ENCODE assay signal across 15 cellular contexts in genomic region chr7:47405286-47405904, GRCh38.
DNase-seq lines count a peak whose midpoint lies in the region; ATAC-seq, FAIRE-seq and TF ChIP-seq lines count a peak whose summit lies in the region.
"Had no signal": no experiment of that assay in that cellular context is flagged by ENCODE, and none has a peak within 500 bp of the region (broad histone marks: within the 10 kb centered on the region; RNA-seq: fewer than 3 reads in every experiment).

No MANE protein-coding gene starts in this region.

- CTCF ChIA-PET in mammary epithelial cell (lab: Charles Lee; ENCODE audit: low non-redundant PET) = no interaction called here

- H3K4me1 Mint-ChIP-seq in activated T-helper 17 cell treated with anti-CD3 and anti-CD28 coated beads, Interleukin-2, amount 50 U/mL, for 72 hours = no peaks in the 10 kb centered on the region
- H3K4me1 Mint-ChIP-seq: activated CD4-positive, alpha-beta T cell treated with anti-CD3 and anti-CD28 coated beads, Interleukin-2, amount 10 ng/mL, durations not matched to agents 7 days and 5 days had no signal

- H3K36me3 Mint-ChIP-seq in activated T-helper 17 cell treated with anti-CD3 and anti-CD28 coated beads, Interleukin-2, amount 50 U/mL, for 72 hours (ENCODE audit: low read depth) = no peaks in the 10 kb centered on the region

- intact Hi-C loops in mammary epithelial cell (cut with micrococcal nuclease) = no loop called here
- intact Hi-C loops in pancreas (cut with DNase I) = no loop called here

- H3K27ac ChIP-seq in mammary epithelial cell (ENCODE audit: insufficient read depth, low read depth, low read length) = no peak overlapping the region
- H3K27ac ChIP-seq in hepatocyte = peak overlapping the region; percentile 27
- peak overlapping the region in 3 of 4 donors; percentile 43 to 67 (median 46) for H3K27ac ChIP-seq in pancreas
- H3K27ac ChIP-seq in urinary bladder (ENCODE audit: low read depth) = peak overlapping the region; percentile 26
- H3K27ac ChIP-seq in WERI-Rb-1 = no peak overlapping the region

- DNase-seq in mammary epithelial cell = no peak
- DNase-seq in hepatocyte (ENCODE audit: low spot score) = no peak
- no peak for DNase-seq in pancreas
- no peak for DNase-seq in WERI-Rb-1
- DNase-seq in HCEC 1CT = no peak
- DNase-seq: activated CD4-positive, alpha-beta T cell treated with anti-CD3 and anti-CD28 coated beads, Interleukin-2, amount 10 ng/mL, durations not matched to agents 7 days and 5 days; islet precursor cell; NCI-H2081 treated with DMSO at 0.1 percent for 48 hours; occipital lobe; stimulated activated CD4-positive, alpha-beta T cell treated with anti-CD3 and anti-CD28 coated beads, Interleukin-2, amount 100 ng/mL, for 48 hours; stimulated activated naive CD8-positive, alpha-beta T cell treated with anti-CD3 and anti-CD28 coated beads, Interleukin-15, Interleukin-2, amounts not matched to agents 100 U/mL and 50 U/mL, for 24 hours; SW 1271 had no signal

- H3K27me3 ChIP-seq in mammary epithelial cell (ENCODE audit: insufficient read depth, low read length) = no peaks in the 10 kb centered on the region
- H3K27me3 ChIP-seq in hepatocyte = no peaks in the 10 kb centered on the region
- no peaks in the 10 kb centered on the region for H3K27me3 ChIP-seq in pancreas
- H3K27me3 ChIP-seq in WERI-Rb-1 (ENCODE audit: insufficient read depth, low read depth, severe bottlenecking) = no peaks in the 10 kb centered on the region

- peak; percentile 9 for FAIRE-seq in pancreas (lab: Jason Lieb, UNC)

- H2AFZ ChIP-seq in mammary epithelial cell (ENCODE audit: low read depth, low read length) (peak overlapping the region; percentile 43), hepatocyte (no peak overlapping the region)

- BruUV-seq in mammary epithelial cell (replicated peaks; lab: Mats Ljungman, UMichigan) = no TSS peak

- H3K36me3 ChIP-seq in mammary epithelial cell (ENCODE audit: insufficient read depth, low read length) (no peaks in the 10 kb centered on the region), hepatocyte (replicated peaks; ENCODE audit: insufficient read depth, low read depth) (no peaks in the 10 kb centered on the region), pancreas (peaks cover 3 to 44% (median 19%) of the 10 kb centered on the region in 3 donors), urinary bladder (ENCODE audit: insufficient read depth) (no peaks in the 10 kb centered on the region), WERI-Rb-1 (no peaks in the 10 kb centered on the region)

- H3K4me1 ChIP-seq in mammary epithelial cell (ENCODE audit: insufficient read depth, low read length) = peaks cover 41% of the 10 kb centered on the region
- peaks cover 8% of the 10 kb centered on the region for H3K4me1 ChIP-seq in hepatocyte (ENCODE audit: insufficient read depth)
- H3K4me1 ChIP-seq in pancreas = peaks cover 15 to 25% (median 24%) of the 10 kb centered on the region in 3 donors
- H3K4me1 ChIP-seq in urinary bladder (ENCODE audit: insufficient read depth) = no peaks in the 10 kb centered on the region

- no peaks in the 10 kb centered on the region for H3K9me3 ChIP-seq in mammary epithelial cell (replicated peaks; ENCODE audit: insufficient read depth, low read length)
- no peaks in the 10 kb centered on the region for H3K9me3 ChIP-seq in hepatocyte (ENCODE audit: low read depth)
- H3K9me3 ChIP-seq in pancreas = no peaks in the 10 kb centered on the region
- H3K9me3 ChIP-seq in WERI-Rb-1 (ENCODE audit: severe bottlenecking) = no peaks in the 10 kb centered on the region

- H3K4me2 ChIP-seq in mammary epithelial cell (ENCODE audit: insufficient read depth, low read depth, low read length) = peak overlapping the region; percentile 61
- H3K4me2 ChIP-seq in hepatocyte = no peak overlapping the region

- H3K9me2 ChIP-seq in hepatocyte (replicated peaks; ENCODE audit: insufficient read depth) = no peaks in the 10 kb centered on the region

- H3K79me2 ChIP-seq in mammary epithelial cell (ENCODE audit: insufficient read depth, low read length) (no peaks in the 10 kb centered on the region), hepatocyte (peaks cover 26% of the 10 kb centered on the region)

- WGBS in mammary epithelial cell (ENCODE audit: low coverage, missing lambda C conversion rate) = 45% methylated on average over 7 of the region's 8 CpGs
- WGBS in hepatocyte (ENCODE audit: low lambda C conversion rate, missing lambda C conversion rate) = 93% methylated on average over 8 of the region's 8 CpGs
- WGBS in pancreas, 2 donors = 40 to 55% methylated on average over 8 of the region's 8 CpGs
- WGBS in urinary bladder = 68% methylated on average over 8 of the region's 8 CpGs

- H3K9ac ChIP-seq in mammary epithelial cell (ENCODE audit: insufficient read depth, low read length) = no peak overlapping the region

- ATAC-seq in pancreas = peak in 3 of 4 donors; percentile 7 to 35 (median 18)
- ATAC-seq in activated T-helper 17 cell treated with anti-CD3 and anti-CD28 coated beads, Interleukin-2, amount 50 U/mL, for 72 hours (replicated peaks) = no peak
- ATAC-seq: stimulated activated naive CD8-positive, alpha-beta T cell treated with anti-CD3 and anti-CD28 coated beads, Interleukin-15, Interleukin-2, amounts not matched to agents 100 U/mL and 50 U/mL, for 24 hours had no signal

- no peak overlapping the region for H3K4me3 ChIP-seq in mammary epithelial cell (replicated peaks in 1 of 3; ENCODE audit: insufficient read depth in 1 of 3, low read depth in 2 of 3, low read length in 3 of 3)
- H3K4me3 ChIP-seq in hepatocyte = no peak overlapping the region
- H3K4me3 ChIP-seq in pancreas = no peak overlapping the region
- no peak overlapping the region for H3K4me3 ChIP-seq in urinary bladder (ENCODE audit: low read depth, low read length)
- no peak overlapping the region for H3K4me3 ChIP-seq in WERI-Rb-1 (ENCODE audit: low read depth, low read length)

- in situ Hi-C loops in mammary epithelial cell (cut with MboI; ENCODE audit: low sequenced_read_pairs in 2 of 2) = no loop called here

- H3K4me3 Mint-ChIP-seq in activated T-helper 17 cell treated with anti-CD3 and anti-CD28 coated beads, Interleukin-2, amount 50 U/mL, for 72 hours = no peak overlapping the region
- H3K4me3 Mint-ChIP-seq: activated CD4-positive, alpha-beta T cell treated with anti-CD3 and anti-CD28 coated beads, Interleukin-2, amount 10 ng/mL, durations not matched to agents 7 days and 5 days had no signal

- dilution Hi-C loops in mammary epithelial cell (cut with HindIII; ENCODE audit: low sequenced_read_pairs) = no loop called here

- H3K27me3 Mint-ChIP-seq in activated T-helper 17 cell treated with anti-CD3 and anti-CD28 coated beads, Interleukin-2, amount 50 U/mL, for 72 hours = no peaks in the 10 kb centered on the region
- H3K27me3 Mint-ChIP-seq: activated CD4-positive, alpha-beta T cell treated with anti-CD3 and anti-CD28 coated beads, Interleukin-2, amount 10 ng/mL, durations not matched to agents 7 days and 5 days had no signal

- TF ChIP-seq CTCF in mammary epithelial cell (conservative IDR thresholded peaks at IDR 0.05 in 1 of 2, IDR thresholded peaks at IDR 0.05 in 1 of 2; ENCODE audit: extremely low read depth in 1 of 2, insufficient read depth in 1 of 2, low read depth in 1 of 2, low read length in 2 of 2) (no peak), hepatocyte (IDR thresholded peaks at IDR 0.05; ENCODE audit: poor library complexity) (no peak), pancreas (IDR thresholded peaks at IDR 0.05) (no peak), WERI-Rb-1 (IDR thresholded peaks at IDR 0.05; ENCODE audit: low read depth, low read length) (no peak)

- H4K20me1 ChIP-seq in mammary epithelial cell (ENCODE audit: insufficient read depth, low read length) (no peaks in the 10 kb centered on the region), hepatocyte (ENCODE audit: insufficient read depth, poor library complexity, severe bottlenecking) (no peaks in the 10 kb centered on the region)

- no peaks in the 10 kb centered on the region for H3K9me3 Mint-ChIP-seq in activated T-helper 17 cell treated with anti-CD3 and anti-CD28 coated beads, Interleukin-2, amount 50 U/mL, for 72 hours
- H3K9me3 Mint-ChIP-seq: activated CD4-positive, alpha-beta T cell treated with anti-CD3 and anti-CD28 coated beads, Interleukin-2, amount 10 ng/mL, durations not matched to agents 7 days and 5 days; activated T-helper 2 cell treated with anti-CD3 and anti-CD28 coated beads, Interferon-gamma antibody, Interleukin-2, Interleukin-4, amounts not matched to agents 10 μg/mL and 5 μg/mL and 100 μg/mL, durations not matched to agents 14 hours and 24 hours and 36 hours had no signal

- no peak overlapping the region for H3K27ac Mint-ChIP-seq in activated T-helper 17 cell treated with anti-CD3 and anti-CD28 coated beads, Interleukin-2, amount 50 U/mL, for 72 hours
- H3K27ac Mint-ChIP-seq: activated CD4-positive, alpha-beta T cell treated with anti-CD3 and anti-CD28 coated beads, Interleukin-2, amount 10 ng/mL, durations not matched to agents 7 days and 5 days; activated T-helper 2 cell treated with anti-CD3 and anti-CD28 coated beads, Interferon-gamma antibody, Interleukin-2, Interleukin-4, amounts not matched to agents 10 μg/mL and 5 μg/mL and 100 μg/mL, durations not matched to agents 14 hours and 24 hours and 36 hours had no signal

Comparison
In these comparisons a context has a peak if more than half of its experiments do, and no peak if none do; other contexts are left out.
1. H3K27ac ChIP-seq: peak in hepatocyte (single experiment), pancreas (3 of 4) and urinary bladder (single experiment); none in mammary epithelial cell (single experiment) and WERI-Rb-1 (single experiment).